In genomic region chr2:228648541-228648940, GRCh38 we compare ENCODE assay signal across 9 cellular contexts.
"Had no signal": no experiment of that assay in that cellular context is flagged by ENCODE, and none has a peak within 500 bp of the region (broad histone marks: within the 10 kb centered on the region; RNA-seq: fewer than 3 reads in every experiment).

No MANE protein-coding gene starts in this region.

- H3K36me3 ChIP-seq: HAP-1 had no signal

- H3K4me1 ChIP-seq: HAP-1 had no signal

- H3K27ac ChIP-seq: GM23248 had no signal

- H3K9me3 ChIP-seq: HAP-1 had no signal

- FAIRE-seq: HTR-8/SVneo, K562 had no signal

- H2AFZ ChIP-seq: GM23248 had no signal

- DNase-seq: GM23248, GOT3, H7, HFFc6, IMR-90 had no signal

- ATAC-seq: HCT116, K562 had no signal

- H3K9ac ChIP-seq: GM23248 had no signal

- H3K4me3 ChIP-seq: GM23248, HAP-1, K562 had no signal
